10 cellular contexts compared by ENCODE assay signal in the genomic region with DNA sequence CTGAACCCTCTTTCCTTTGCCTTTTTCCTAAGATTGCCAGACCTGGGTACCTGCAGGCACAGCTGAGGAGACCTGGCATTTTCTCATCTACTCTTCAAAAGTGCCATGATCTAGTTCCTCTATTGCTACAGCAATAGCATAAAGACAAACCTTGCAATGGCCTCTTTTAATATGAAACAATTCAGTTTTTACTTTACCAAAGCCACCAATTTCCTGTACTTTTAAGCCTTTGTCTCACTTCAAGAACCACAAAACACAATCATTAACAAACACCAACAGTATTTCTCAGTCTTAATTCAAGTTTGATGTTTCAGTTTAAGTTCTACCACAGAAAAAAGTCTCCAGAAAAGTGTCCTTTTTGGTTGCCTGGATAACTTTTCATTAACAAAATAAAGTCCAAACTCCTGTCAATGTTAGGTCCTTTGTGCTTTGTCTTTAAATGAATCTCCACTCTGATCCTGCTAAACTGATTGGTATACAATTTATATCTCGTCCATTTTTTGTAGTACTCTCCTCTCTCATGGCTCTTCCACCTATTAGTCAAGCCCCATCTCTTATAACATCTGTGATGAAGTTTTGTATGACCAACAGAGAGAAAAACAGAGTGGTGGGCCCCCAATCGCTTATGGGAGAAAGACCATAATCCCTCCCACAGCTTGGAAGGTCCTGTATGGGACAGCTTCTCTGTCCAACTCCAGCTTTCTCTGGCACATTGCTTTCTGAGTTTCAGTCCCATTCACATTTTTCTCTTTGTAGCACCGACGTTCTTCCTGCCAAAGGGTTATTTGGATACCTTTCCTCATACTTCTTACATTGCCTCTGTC. TPM values are rescaled to one million over a fixed set of nuclear protein-coding genes. Genes with fewer than 3 reads are reported as not detected.
DNase-seq lines count a peak whose midpoint lies in the region; ATAC-seq lines count a peak whose summit lies in the region.
"Had no signal": no experiment of that assay in that cellular context is flagged by ENCODE, and none has a peak within 500 bp of the region (broad histone marks: within the 10 kb centered on the region; RNA-seq: fewer than 3 reads in every experiment).

No MANE protein-coding gene starts in this region.

- peaks cover 0 to 27% (median 5%) of the 10 kb centered on the region in 11 donors for H3K9me3 Mint-ChIP-seq in naive thymus-derived CD4-positive, alpha-beta T cell
- H3K9me3 Mint-ChIP-seq: dendritic cell treated with granulocyte-macrophage colony-stimulating factor and Interleukin-4, amounts not matched to agents 40 ng/mL and 50 ng/mL, for 4 days had no signal

- H3K27me3 Mint-ChIP-seq in naive thymus-derived CD4-positive, alpha-beta T cell, result no peaks in the 10 kb centered on the region
- H3K27me3 Mint-ChIP-seq: dendritic cell treated with granulocyte-macrophage colony-stimulating factor and Interleukin-4, amounts not matched to agents 40 ng/mL and 50 ng/mL, for 4 days; IgD-negative memory B cell had no signal

- peak overlapping the region; percentile 84 to 94 (median 91) for H3K27ac Mint-ChIP-seq in naive thymus-derived CD4-positive, alpha-beta T cell
- H3K27ac Mint-ChIP-seq: dendritic cell treated with granulocyte-macrophage colony-stimulating factor and Interleukin-4, amounts not matched to agents 40 ng/mL and 50 ng/mL, for 4 days had no signal

- H3K27me3 ChIP-seq in naive thymus-derived CD4-positive, alpha-beta T cell (ENCODE audit: control insufficient read depth in 2 of 2, insufficient read depth in 2 of 2, low read length in 2 of 2), result no peaks in the 10 kb centered on the region

- ATAC-seq in GM19023 (IDR thresholded peaks at IDR 0.05; ENCODE audit: unreplicated experiment), result peak; percentile 77
- peak; percentile 58 for ATAC-seq in HG02571 (IDR thresholded peaks at IDR 0.05; ENCODE audit: unreplicated experiment)
- peak; percentile 72 for ATAC-seq in HG03565 (IDR thresholded peaks at IDR 0.05; ENCODE audit: unreplicated experiment)
- peak; percentile 77 for ATAC-seq in naive thymus-derived CD4-positive, alpha-beta T cell
- ATAC-seq: Panc1 had no signal

- peaks cover 32 to 74% (median 62%) of the 10 kb centered on the region in 7 donors for H3K4me1 Mint-ChIP-seq in naive thymus-derived CD4-positive, alpha-beta T cell

- CTCF ChIA-PET in naive thymus-derived CD4-positive, alpha-beta T cell (lab: Charles Lee), result interaction anchor here (1.0 to 2.3 kb wide), 5 partner anchors 17 to 96 kb away, joined by 3 to 7 read pairs (median 3); no protein-coding TSS in a partner anchor

- intact Hi-C loops in naive thymus-derived CD4-positive, alpha-beta T cell (cut with micrococcal nuclease), result loop anchor here (1.0 to 10.0 kb wide), 8 partner anchors 8 to 607 kb away; partner anchors contain the start of genes THEMIS (in 2 of the 2) and ECHDC1 (in 1 of the 2)

- peak in 7 of 9 donors; percentile 31 to 78 (median 69) for DNase-seq in naive thymus-derived CD4-positive, alpha-beta T cell
- no peak for DNase-seq in NCI-H187 (lab: John Stamatoyannopoulos, UW)
- no peak for DNase-seq in stimulated activated CD4-positive, alpha-beta T cell treated with anti-CD3 and anti-CD28 coated beads, Interleukin-12 subunit alpha, Interleukin-12 subunit beta, amount 100 ng/mL, for 4 hours
- DNase-seq in globus pallidus (ENCODE audit: low spot score), result no peak

- H3K4me1 ChIP-seq in naive thymus-derived CD4-positive, alpha-beta T cell (ENCODE audit: control insufficient read depth in 2 of 2, insufficient read depth in 2 of 2, low read length in 2 of 2), result peaks cover 35 to 42% of the 10 kb centered on the region in 2 donors

- peak overlapping the region; percentile 70 to 84 (median 79) for H3K4me3 Mint-ChIP-seq in naive thymus-derived CD4-positive, alpha-beta T cell
- H3K4me3 Mint-ChIP-seq: dendritic cell treated with granulocyte-macrophage colony-stimulating factor and Interleukin-4, amounts not matched to agents 40 ng/mL and 50 ng/mL, for 4 days had no signal

- no peaks in the 10 kb centered on the region for H3K36me3 ChIP-seq in naive thymus-derived CD4-positive, alpha-beta T cell (ENCODE audit: control insufficient read depth in 2 of 3, insufficient read depth in 3 of 3, low read length in 3 of 3)

- peak overlapping the region; percentile 30 for H3K27ac ChIP-seq in naive thymus-derived CD4-positive, alpha-beta T cell (ENCODE audit: low read depth, low read length)

- no peaks in the 10 kb centered on the region for H3K9me3 ChIP-seq in naive thymus-derived CD4-positive, alpha-beta T cell (ENCODE audit: control insufficient read depth in 2 of 3, low read length in 3 of 3)

- H3K4me3 ChIP-seq in naive thymus-derived CD4-positive, alpha-beta T cell (ENCODE audit: low read length), result peak overlapping the region; percentile 21

- H3K36me3 Mint-ChIP-seq in naive thymus-derived CD4-positive, alpha-beta T cell, result peaks cover 0 to 54% (median 5%) of the 10 kb centered on the region in 5 donors
- H3K36me3 Mint-ChIP-seq: IgD-negative memory B cell had no signal

- POLR2A ChIA-PET in naive thymus-derived CD4-positive, alpha-beta T cell (lab: Charles Lee), result interaction anchor here (0.5 to 3.1 kb wide), 11 partner anchors 8 to 185 kb away, joined by 3 to 15 read pairs (median 4); partner anchors contain the start of gene THEMIS

RNA-seq across cellular contexts. Expression of gene THEMIS, which starts 50.5 kb away (rescaled TPM):
- total RNA-seq in naive thymus-derived CD4-positive, alpha-beta T cell, result 10 to 100 TPM; 51.3 to 97.3 (median 54.7) TPM
- 100 to 1,000 TPM in 1 of 2 donors, 10 to 100 TPM in 1; 93.4 to 110 TPM for polyA plus RNA-seq in naive thymus-derived CD4-positive, alpha-beta T cell

Comparison
In these comparisons a context has a peak if more than half of its experiments do, and no peak if none do; other contexts are left out.
1. DNase-seq: peak in naive thymus-derived CD4-positive, alpha-beta T cell (7 of 9); none in NCI-H187 (0 of 2), stimulated activated CD4-positive, alpha-beta T cell treated with anti-CD3 and anti-CD28 coated beads, Interleukin-12 subunit alpha, Interleukin-12 subunit beta, amount 100 ng/mL, for 4 hours (single experiment) and globus pallidus (single experiment).
2. Peak in every context shown above with its lines, with median percentiles within 50 percentile points of each other: ATAC-seq.